9 cellular contexts compared by ENCODE assay signal in genomic region chr12:49017764-49018281, GRCh38. TPM values are rescaled to one million over a fixed set of nuclear protein-coding genes. Genes with fewer than 3 reads are reported as not detected.
A peak's percentile ranks its signal among the peaks of the same experiment; 100 is the strongest.
DNase-seq lines count a peak whose midpoint lies in the region; ATAC-seq, FAIRE-seq and TF ChIP-seq lines count a peak whose summit lies in the region.
"Had no signal": no experiment of that assay in that cellular context is flagged by ENCODE, and none has a peak within 500 bp of the region (broad histone marks: within the 10 kb centered on the region; RNA-seq: fewer than 3 reads in every experiment).

No MANE protein-coding gene starts in this region.

- no peaks in the 10 kb centered on the region for H3K9me3 ChIP-seq in breast epithelium
- H3K9me3 ChIP-seq in HepG2 (ENCODE audit: low read length), result no peaks in the 10 kb centered on the region

- peaks cover 42% of the 10 kb centered on the region for H3K4me1 Mint-ChIP-seq in stimulated activated naive CD8-positive, alpha-beta T cell treated with anti-CD3 and anti-CD28 coated beads, Interleukin-15, Interleukin-2, amounts not matched to agents 100 ng/mL and 50 ng/mL, for 24 hours (ENCODE audit: low read depth)

- H3K9ac ChIP-seq in HepG2 (ENCODE audit: insufficient read depth, low read depth, low read length), result peak overlapping the region; percentile 86

- H3K27me3 ChIP-seq in breast epithelium (no peaks in the 10 kb centered on the region), HepG2 (ENCODE audit: control insufficient read depth in 1 of 2, insufficient read depth in 2 of 2, low read length in 2 of 2) (no peaks in the 10 kb centered on the region)

- WGBS in HepG2 (ENCODE audit: low lambda C conversion rate), result 11% methylated on average over 10 of the region's 10 CpGs

- H3K9me3 Mint-ChIP-seq in stimulated activated naive CD8-positive, alpha-beta T cell treated with anti-CD3 and anti-CD28 coated beads, Interleukin-15, Interleukin-2, amounts not matched to agents 100 ng/mL and 50 ng/mL, for 24 hours, result no peaks in the 10 kb centered on the region

- H3K4me1 ChIP-seq in breast epithelium (peaks cover 8 to 15% of the 10 kb centered on the region in 2 donors), HepG2 (ENCODE audit: insufficient read depth, low read length) (peaks cover 27% of the 10 kb centered on the region)

- peak; percentile 39 for ATAC-seq in HepG2

- FAIRE-seq in HepG2 (lab: Jason Lieb, UNC), result peak; percentile 43

- no peaks in the 10 kb centered on the region for H3K36me3 ChIP-seq in breast epithelium
- peaks cover 9 to 11% of the 10 kb centered on the region in 2 experiments; a peak in 4 of 5 replicates for H3K36me3 ChIP-seq in HepG2 (replicated peaks in 1 of 2; ENCODE audit: control insufficient read depth in 1 of 2, insufficient read depth in 2 of 2, low read length in 2 of 2)

- no peaks in the 10 kb centered on the region for H3K27me3 Mint-ChIP-seq in stimulated activated naive CD8-positive, alpha-beta T cell treated with anti-CD3 and anti-CD28 coated beads, Interleukin-15, Interleukin-2, amounts not matched to agents 100 ng/mL and 50 ng/mL, for 24 hours

- POLR2A ChIA-PET in HepG2 (lab: Yijun Ruan, JAX), result interaction anchor here (0.8 to 1.6 kb wide), 10 partner anchors 14 to 152 kb away, joined by 3 to 9 read pairs (median 4); partner anchors contain the start of genes DDN, RHEBL1, RND1 and TUBA1B

- CTCF ChIA-PET in HepG2 (lab: Yijun Ruan, JAX; ENCODE audit: low intra/inter-chr PET ratio, low total read pairs), result interaction anchor here (3.4 kb wide), 1 partner anchor 21 kb away, joined by 15 read pairs; no protein-coding TSS in a partner anchor

- peaks cover 6% of the 10 kb centered on the region for H3K79me2 ChIP-seq in HepG2 (ENCODE audit: insufficient read depth, low read length)

- intact Hi-C loops in breast epithelium (cut with DNase I; ENCODE audit: low total_unique reads), result no loop called here
- intact Hi-C loops in HepG2 (cut with micrococcal nuclease; ENCODE audit: unreplicated experiment), result loop anchor here (1.0 to 5.0 kb wide), 2 partner anchors 22 to 114 kb away; partner anchors contain the start of gene TUBA1B

- H3K36me3 Mint-ChIP-seq in stimulated activated naive CD8-positive, alpha-beta T cell treated with anti-CD3 and anti-CD28 coated beads, Interleukin-15, Interleukin-2, amounts not matched to agents 100 ng/mL and 50 ng/mL, for 24 hours (ENCODE audit: low read depth), result peaks cover 34% of the 10 kb centered on the region

- TF ChIP-seq RAD21 in HepG2 (CRISPR knock-in tag; IDR thresholded peaks at IDR 0.05), result no peak

- peak overlapping the region; percentile 91 for H3K4me3 Mint-ChIP-seq in stimulated activated naive CD8-positive, alpha-beta T cell treated with anti-CD3 and anti-CD28 coated beads, Interleukin-15, Interleukin-2, amounts not matched to agents 100 ng/mL and 50 ng/mL, for 24 hours

- TF ChIP-seq EP300 in HepG2 (IDR thresholded peaks at IDR 0.05; ENCODE audit: low read depth in 2 of 2, low read length in 2 of 2) (no peak), HepG2 (CRISPR knock-in tag; IDR thresholded peaks at IDR 0.05; ENCODE audit: borderline replicate concordance) (no peak)

- no peaks in the 10 kb centered on the region for H4K20me1 ChIP-seq in HepG2 (ENCODE audit: insufficient read depth, low read length)

- peak overlapping the region; percentile 90 for H3K4me2 ChIP-seq in HepG2 (ENCODE audit: low read depth, low read length)

- TF ChIP-seq CTCF in HFF-Myc (IDR thresholded peaks at IDR 0.05; ENCODE audit: low read depth, low read length, missing control alignments), result no peak
- no peak for TF ChIP-seq CTCF in breast epithelium (IDR thresholded peaks at IDR 0.05)
- no peak for TF ChIP-seq CTCF in HepG2 (CRISPR knock-in tag; IDR thresholded peaks at IDR 0.05)

- TF ChIP-seq POLR2A in breast epithelium (IDR thresholded peaks at IDR 0.05) (no peak), HepG2 (IDR thresholded peaks at IDR 0.05; ENCODE audit: insufficient read depth in 1 of 2, low read depth in 2 of 2, low read length in 2 of 2) (no peak)

- H3K27ac Mint-ChIP-seq in stimulated activated naive CD8-positive, alpha-beta T cell treated with anti-CD3 and anti-CD28 coated beads, Interleukin-15, Interleukin-2, amounts not matched to agents 100 ng/mL and 50 ng/mL, for 24 hours, result peak overlapping the region; percentile 97

- H3K27ac ChIP-seq in breast epithelium, result peak overlapping the region; percentile 94 to 97
- H3K27ac ChIP-seq in HepG2 (ENCODE audit: extremely low read length, insufficient read depth, low read length), result peak overlapping the region; percentile 86

- H2AFZ ChIP-seq in HepG2 (ENCODE audit: low read length), result no peak overlapping the region

- no TSS peak for BruUV-seq in HepG2 (replicated peaks; lab: Mats Ljungman, UMichigan)

- DNase-seq in GDM1 (lab: John Stamatoyannopoulos, UW) (peak; percentile 9), HFF-Myc (ENCODE audit: extremely low read depth, low read depth) (no peak), OCI-M2 (lab: John Stamatoyannopoulos, UW; ENCODE audit: unreplicated experiment) (peak; percentile 47), breast epithelium (ENCODE audit: low spot score in 2 of 2) (no peak), HepG2 (ENCODE audit: low spot score) (peak; percentile 38), NCI-H2081 (lab: John Stamatoyannopoulos, UW) (no peak), NCI-H1092 (lab: John Stamatoyannopoulos, UW) (no peak)

- in situ Hi-C loops in HepG2 (cut with HindIII; ENCODE audit: extremely low pct_ligation_motif_present, low pct_unique_long_range_greater_than_20kb), result no loop called here

- H3K4me3 ChIP-seq in HFF-Myc (replicated peaks; ENCODE audit: low read depth, low read length) (peak overlapping the region; percentile 55), breast epithelium (peak overlapping the region; percentile 68 to 98 (median 91)), HepG2 (replicated peaks in 1 of 3; ENCODE audit: insufficient read depth in 1 of 3, low read depth in 2 of 3, low read length in 3 of 3) (peak overlapping the region; percentile 74 to 93 (median 85))

RNA-seq across cellular contexts. Expression of gene PRKAG1, which starts 0.8 kb away (rescaled TPM):
- total RNA-seq in breast epithelium (10 to 100 TPM; 50.5 to 84.3 (median 54.0) TPM), HepG2 (2016; rRNA removed; fragmentation: Illumina TruSeq; extraction: Trizol) (32.8 and 37.6 TPM in 2 replicates)
- 9.1 and 11.2 TPM in 2 replicates for total RNA-seq in HepG2 (2016; cell fraction: cytosol; rRNA removed; fragmentation: Illumina TruSeq; extraction: Trizol; ENCODE audit: low read depth)
- 30.6 and 39.9 TPM in 2 replicates for total RNA-seq in HepG2 (2016; cell fraction: insoluble cytoplasmic fraction; rRNA removed; fragmentation: Illumina TruSeq; extraction: Trizol)
- total RNA-seq in HepG2 (2016; cell fraction: membrane; rRNA removed; fragmentation: Illumina TruSeq; extraction: Trizol), result 19.3 and 21.1 TPM in 2 replicates
- total RNA-seq in HepG2 (2016; cell fraction: nucleus; rRNA removed; fragmentation: Illumina TruSeq; extraction: Trizol), result 16.7 and 19.6 TPM in 2 replicates
- 21.2 and 26.1 TPM in 2 replicates for polyA plus RNA-seq in HepG2 (2011; rRNA removed)
- 18.5 and 26.3 TPM in 2 replicates for polyA plus RNA-seq in HepG2 (2011; cell fraction: cytosol; rRNA removed)
- polyA plus RNA-seq in HepG2 (2011; cell fraction: nucleus; rRNA removed), result 8.8 and 11.6 TPM in 2 replicates
- polyA plus RNA-seq in HepG2 (2012), result 20.2 and 21.7 TPM in 2 replicates
- 7.6 and 8.8 TPM in 2 replicates for polyA plus RNA-seq in HepG2 (2016; cell fraction: cytosol; fragmentation: Illumina TruSeq; extraction: Trizol; ENCODE audit: low read depth)
- polyA plus RNA-seq in HepG2 (2016; cell fraction: insoluble cytoplasmic fraction; fragmentation: Illumina TruSeq; extraction: Trizol; ENCODE audit: low read depth), result 38.7 and 40.2 TPM in 2 replicates
- 14.5 and 16.2 TPM in 2 replicates for polyA plus RNA-seq in HepG2 (2016; cell fraction: membrane; fragmentation: Illumina TruSeq; extraction: Trizol; ENCODE audit: low read depth)
- 24.6 and 24.9 TPM in 2 replicates for polyA plus RNA-seq in HepG2 (2016; cell fraction: nucleus; fragmentation: Illumina TruSeq; extraction: Trizol; ENCODE audit: insufficient read depth, low read depth)
- 11.5 and 73.4 TPM in 2 replicates for polyA minus RNA-seq in HepG2 (2011; rRNA and poly(A)+ RNA removed; ENCODE audit: low replicate concordance)
- polyA minus RNA-seq in HepG2 (2011; cell fraction: cytosol; rRNA and poly(A)+ RNA removed), result 7.8 and 9.5 TPM in 2 replicates
- 11.6 TPM in 2 replicates for polyA minus RNA-seq in HepG2 (2011; cell fraction: nucleus; rRNA and poly(A)+ RNA removed)

RNA-seq across cellular contexts. Expression of gene DDN, which starts 18.6 kb away (rescaled TPM):
- under 1 TPM in 2 of 3 donors, not detected in 1; under 0.01 to 0.16 TPM for total RNA-seq in breast epithelium
- total RNA-seq in HepG2 (2016; rRNA removed; fragmentation: Illumina TruSeq; extraction: Trizol), result 0.51 and 0.53 TPM in 2 replicates
- 0.20 TPM in 1 of 2 replicates, not detected in the other for total RNA-seq in HepG2 (2016; cell fraction: cytosol; rRNA removed; fragmentation: Illumina TruSeq; extraction: Trizol; ENCODE audit: low read depth)
- 0.43 and 0.54 TPM in 2 replicates for total RNA-seq in HepG2 (2016; cell fraction: insoluble cytoplasmic fraction; rRNA removed; fragmentation: Illumina TruSeq; extraction: Trizol)
- 0.46 and 0.52 TPM in 2 replicates for total RNA-seq in HepG2 (2016; cell fraction: membrane; rRNA removed; fragmentation: Illumina TruSeq; extraction: Trizol)
- total RNA-seq in HepG2 (2016; cell fraction: nucleus; rRNA removed; fragmentation: Illumina TruSeq; extraction: Trizol), result 0.34 and 0.62 TPM in 2 replicates
- 0.24 and 0.33 TPM in 2 replicates for polyA plus RNA-seq in HepG2 (2011; rRNA removed)
- polyA plus RNA-seq in HepG2 (2011; cell fraction: cytosol; rRNA removed), result 0.21 and 0.34 TPM in 2 replicates
- 0.47 and 0.83 TPM in 2 replicates for polyA plus RNA-seq in HepG2 (2011; cell fraction: nucleus; rRNA removed)
- 0.48 and 0.69 TPM in 2 replicates for polyA plus RNA-seq in HepG2 (2012)
- 0.20 and 0.28 TPM in 2 replicates for polyA plus RNA-seq in HepG2 (2016; cell fraction: cytosol; fragmentation: Illumina TruSeq; extraction: Trizol; ENCODE audit: low read depth)
- polyA plus RNA-seq in HepG2 (2016; cell fraction: insoluble cytoplasmic fraction; fragmentation: Illumina TruSeq; extraction: Trizol; ENCODE audit: low read depth), result 0.58 and 0.73 TPM in 2 replicates
- 0.48 and 0.58 TPM in 2 replicates for polyA plus RNA-seq in HepG2 (2016; cell fraction: membrane; fragmentation: Illumina TruSeq; extraction: Trizol; ENCODE audit: low read depth)
- polyA plus RNA-seq in HepG2 (2016; cell fraction: nucleus; fragmentation: Illumina TruSeq; extraction: Trizol; ENCODE audit: insufficient read depth, low read depth), result 1.2 and 1.3 TPM in 2 replicates
- polyA minus RNA-seq in HepG2 (2011; rRNA and poly(A)+ RNA removed; ENCODE audit: low replicate concordance), result 0.46 and 5.3 TPM in 2 replicates
- 0.44 and 0.49 TPM in 2 replicates for polyA minus RNA-seq in HepG2 (2011; cell fraction: cytosol; rRNA and poly(A)+ RNA removed)
- 0.25 and 0.39 TPM in 2 replicates for polyA minus RNA-seq in HepG2 (2011; cell fraction: nucleus; rRNA and poly(A)+ RNA removed)

RNA-seq across cellular contexts. Expression of gene WNT1, which starts 39.7 kb away (rescaled TPM):
- total RNA-seq in breast epithelium (not detected), HepG2 (2016; rRNA removed; fragmentation: Illumina TruSeq; extraction: Trizol) (not detected in 2 replicates)
- not detected in 2 replicates for total RNA-seq in HepG2 (2016; cell fraction: cytosol; rRNA removed; fragmentation: Illumina TruSeq; extraction: Trizol; ENCODE audit: low read depth)
- total RNA-seq in HepG2 (2016; cell fraction: insoluble cytoplasmic fraction; rRNA removed; fragmentation: Illumina TruSeq; extraction: Trizol), result not detected in 2 replicates
- not detected in 2 replicates for total RNA-seq in HepG2 (2016; cell fraction: membrane; rRNA removed; fragmentation: Illumina TruSeq; extraction: Trizol)
- not detected in 2 replicates for total RNA-seq in HepG2 (2016; cell fraction: nucleus; rRNA removed; fragmentation: Illumina TruSeq; extraction: Trizol)
- not detected in 2 replicates for polyA plus RNA-seq in HepG2 (2011; rRNA removed)
- polyA plus RNA-seq in HepG2 (2011; cell fraction: cytosol; rRNA removed), result not detected in 2 replicates
- polyA plus RNA-seq in HepG2 (2011; cell fraction: nucleus; rRNA removed), result not detected in 2 replicates
- polyA plus RNA-seq in HepG2 (2012), result not detected in 2 replicates
- polyA plus RNA-seq in HepG2 (2016; cell fraction: cytosol; fragmentation: Illumina TruSeq; extraction: Trizol; ENCODE audit: low read depth), result not detected in 2 replicates
- polyA plus RNA-seq in HepG2 (2016; cell fraction: insoluble cytoplasmic fraction; fragmentation: Illumina TruSeq; extraction: Trizol; ENCODE audit: low read depth), result not detected in 2 replicates
- polyA plus RNA-seq in HepG2 (2016; cell fraction: membrane; fragmentation: Illumina TruSeq; extraction: Trizol; ENCODE audit: low read depth), result not detected in 2 replicates
- not detected in 2 replicates for polyA plus RNA-seq in HepG2 (2016; cell fraction: nucleus; fragmentation: Illumina TruSeq; extraction: Trizol; ENCODE audit: insufficient read depth, low read depth)
- polyA minus RNA-seq in HepG2 (2011; rRNA and poly(A)+ RNA removed; ENCODE audit: low replicate concordance), result not detected in 2 replicates
- not detected in 2 replicates for polyA minus RNA-seq in HepG2 (2011; cell fraction: cytosol; rRNA and poly(A)+ RNA removed)
- not detected in 2 replicates for polyA minus RNA-seq in HepG2 (2011; cell fraction: nucleus; rRNA and poly(A)+ RNA removed)
- total RNA-seq: activated CD8-positive, alpha-beta memory T cell treated with anti-CD3 and anti-CD28 coated beads for 36 hours had no signal

RNA-seq across cellular contexts. Expression of gene KMT2D, which starts 42.8 kb away (rescaled TPM):
- total RNA-seq in breast epithelium (10 to 100 TPM; 35.4 to 51.4 (median 45.9) TPM), HepG2 (2016; rRNA removed; fragmentation: Illumina TruSeq; extraction: Trizol) (10.4 and 25.7 TPM in 2 replicates)
- 3.8 and 5.1 TPM in 2 replicates for total RNA-seq in HepG2 (2016; cell fraction: cytosol; rRNA removed; fragmentation: Illumina TruSeq; extraction: Trizol; ENCODE audit: low read depth)
- total RNA-seq in HepG2 (2016; cell fraction: insoluble cytoplasmic fraction; rRNA removed; fragmentation: Illumina TruSeq; extraction: Trizol), result 9.4 and 20.2 TPM in 2 replicates
- total RNA-seq in HepG2 (2016; cell fraction: membrane; rRNA removed; fragmentation: Illumina TruSeq; extraction: Trizol), result 7.5 and 9.1 TPM in 2 replicates
- 25.5 and 28.3 TPM in 2 replicates for total RNA-seq in HepG2 (2016; cell fraction: nucleus; rRNA removed; fragmentation: Illumina TruSeq; extraction: Trizol)
- 8.1 and 8.2 TPM in 2 replicates for polyA plus RNA-seq in HepG2 (2011; rRNA removed)
- 5.0 and 6.5 TPM in 2 replicates for polyA plus RNA-seq in HepG2 (2011; cell fraction: cytosol; rRNA removed)
- polyA plus RNA-seq in HepG2 (2011; cell fraction: nucleus; rRNA removed), result 41.1 and 48.4 TPM in 2 replicates
- 20.0 and 20.6 TPM in 2 replicates for polyA plus RNA-seq in HepG2 (2012)
- 0.52 and 0.66 TPM in 2 replicates for polyA plus RNA-seq in HepG2 (2016; cell fraction: cytosol; fragmentation: Illumina TruSeq; extraction: Trizol; ENCODE audit: low read depth)
- 18.4 and 23.1 TPM in 2 replicates for polyA plus RNA-seq in HepG2 (2016; cell fraction: insoluble cytoplasmic fraction; fragmentation: Illumina TruSeq; extraction: Trizol; ENCODE audit: low read depth)
- polyA plus RNA-seq in HepG2 (2016; cell fraction: membrane; fragmentation: Illumina TruSeq; extraction: Trizol; ENCODE audit: low read depth), result 1.3 and 2.4 TPM in 2 replicates
- polyA plus RNA-seq in HepG2 (2016; cell fraction: nucleus; fragmentation: Illumina TruSeq; extraction: Trizol; ENCODE audit: insufficient read depth, low read depth), result 78.2 and 102 TPM in 2 replicates
- polyA minus RNA-seq in HepG2 (2011; rRNA and poly(A)+ RNA removed; ENCODE audit: low replicate concordance), result 12.2 and 28.0 TPM in 2 replicates
- polyA minus RNA-seq in HepG2 (2011; cell fraction: cytosol; rRNA and poly(A)+ RNA removed), result 19.4 and 23.5 TPM in 2 replicates
- polyA minus RNA-seq in HepG2 (2011; cell fraction: nucleus; rRNA and poly(A)+ RNA removed), result 32.2 and 33.3 TPM in 2 replicates

RNA-seq across cellular contexts. Expression of gene WNT10B, which starts 46.3 kb away (rescaled TPM):
- total RNA-seq in breast epithelium (1 to 10 TPM in 1 of 3 donors, under 1 TPM in 1, not detected in 1; 0.29 to 1.3 TPM), HepG2 (2016; rRNA removed; fragmentation: Illumina TruSeq; extraction: Trizol) (0.09 TPM in 1 of 2 replicates, not detected in the other)
- not detected in 2 replicates for total RNA-seq in HepG2 (2016; cell fraction: cytosol; rRNA removed; fragmentation: Illumina TruSeq; extraction: Trizol; ENCODE audit: low read depth)
- total RNA-seq in HepG2 (2016; cell fraction: insoluble cytoplasmic fraction; rRNA removed; fragmentation: Illumina TruSeq; extraction: Trizol), result not detected in 2 replicates
- 0.14 TPM in 1 of 2 replicates, not detected in the other for total RNA-seq in HepG2 (2016; cell fraction: membrane; rRNA removed; fragmentation: Illumina TruSeq; extraction: Trizol)
- not detected in 2 replicates for total RNA-seq in HepG2 (2016; cell fraction: nucleus; rRNA removed; fragmentation: Illumina TruSeq; extraction: Trizol)
- polyA plus RNA-seq in HepG2 (2011; rRNA removed), result 0.05 and 0.12 TPM in 2 replicates
- polyA plus RNA-seq in HepG2 (2011; cell fraction: cytosol; rRNA removed), result 0.04 and 0.08 TPM in 2 replicates
- 0.48 and 0.64 TPM in 2 replicates for polyA plus RNA-seq in HepG2 (2011; cell fraction: nucleus; rRNA removed)
- polyA plus RNA-seq in HepG2 (2012), result not detected in 2 replicates
- not detected in 2 replicates for polyA plus RNA-seq in HepG2 (2016; cell fraction: cytosol; fragmentation: Illumina TruSeq; extraction: Trizol; ENCODE audit: low read depth)
- not detected in 2 replicates for polyA plus RNA-seq in HepG2 (2016; cell fraction: insoluble cytoplasmic fraction; fragmentation: Illumina TruSeq; extraction: Trizol; ENCODE audit: low read depth)
- not detected in 2 replicates for polyA plus RNA-seq in HepG2 (2016; cell fraction: membrane; fragmentation: Illumina TruSeq; extraction: Trizol; ENCODE audit: low read depth)
- 0.21 and 0.33 TPM in 2 replicates for polyA plus RNA-seq in HepG2 (2016; cell fraction: nucleus; fragmentation: Illumina TruSeq; extraction: Trizol; ENCODE audit: insufficient read depth, low read depth)
- polyA minus RNA-seq in HepG2 (2011; rRNA and poly(A)+ RNA removed; ENCODE audit: low replicate concordance), result 0.18 and 1.6 TPM in 2 replicates
- polyA minus RNA-seq in HepG2 (2011; cell fraction: cytosol; rRNA and poly(A)+ RNA removed), result 1.8 TPM in 1 of 2 replicates, not detected in the other
- polyA minus RNA-seq in HepG2 (2011; cell fraction: nucleus; rRNA and poly(A)+ RNA removed), result not detected in 2 replicates

Comparison
In these comparisons a context has a peak if more than half of its experiments do, and no peak if none do; other contexts are left out.
1. DNase-seq: peak in GDM1 (single experiment), OCI-M2 (single experiment) and HepG2 (single experiment); none in HFF-Myc (single experiment), breast epithelium (0 of 2), NCI-H2081 (0 of 2) and NCI-H1092 (single experiment).
2. Peak in every context shown above with its lines, with median percentiles within 50 percentile points of each other: H3K4me3 ChIP-seq.